Comparison of ENCODE assay signal across 30 cellular contexts in genomic region chr18:65936678-65937077, GRCh38.
A peak's percentile ranks its signal among the peaks of the same experiment; 100 is the strongest.
DNase-seq lines count a peak whose midpoint lies in the region; ATAC-seq, FAIRE-seq and TF ChIP-seq lines count a peak whose summit lies in the region.
"Had no signal": no experiment of that assay in that cellular context is flagged by ENCODE, and none has a peak within 500 bp of the region (broad histone marks: within the 10 kb centered on the region; RNA-seq: fewer than 3 reads in every experiment).

No MANE protein-coding gene starts in this region.

- peak; percentile 38 for TF ChIP-seq CTCF in LNCaP clone FGC (IDR thresholded peaks at IDR 0.05; ENCODE audit: control insufficient read depth, extremely low read depth, insufficient read depth)
- TF ChIP-seq CTCF in bronchial epithelial cell (IDR thresholded peaks at IDR 0.05; ENCODE audit: insufficient read depth, low read length, severe bottlenecking) = no peak
- peak; percentile 38 for TF ChIP-seq CTCF in retinal pigment epithelial cell (conservative IDR thresholded peaks at IDR 0.05; ENCODE audit: low read depth, low read length)

- DNase-seq in DMS53 (lab: John Stamatoyannopoulos, UW) (peak; percentile 33), DMS53 treated with DMSO at 0.1 percent for 48 hours (lab: John Stamatoyannopoulos, UW; ENCODE audit: unreplicated experiment) (no peak), LNCaP clone FGC (ENCODE audit: low read depth) (no peak), bronchial epithelial cell (ENCODE audit: low read depth) (peak; percentile 39), retinal pigment epithelial cell (ENCODE audit: low read depth) (no peak), superior temporal gyrus (ENCODE audit: extremely low spot score) (no peak)
- DNase-seq: 8988T; activated CD4-positive, alpha-beta memory T cell treated with anti-CD3 and anti-CD28 coated beads, Interleukin-2, amount 10 ng/mL, durations not matched to agents 7 days and 5 days; activated CD4-positive, alpha-beta T cell treated with anti-CD3 and anti-CD28 coated beads for 1 hour; activated CD8-positive, alpha-beta memory T cell treated with anti-CD3 and anti-CD28 coated beads, Interleukin-2, amount 50 U/mL, for 4 hours; activated naive CD4-positive, alpha-beta T cell treated with anti-CD3 and anti-CD28 coated beads for 36 hours; CD4-positive, alpha-beta T cell; dermis blood vessel endothelial cell; EL; foreskin melanocyte; GOT3; heart left ventricle; left ventricle myocardium superior; MG63; NCI-H2107; NCI-H510A; nucleus accumbens; Right ventricle myocardium superior; sigmoid colon; stimulated activated CD4-positive, alpha-beta T cell treated with anti-CD3 and anti-CD28 coated beads, Interleukin-4, amount 100 ng/mL, for 4 hours; transverse colon had no signal

- ATAC-seq in GM19397 (IDR thresholded peaks at IDR 0.05; ENCODE audit: unreplicated experiment) = no peak
- ATAC-seq in activated CD4-positive, CD25-positive, alpha-beta regulatory T cell treated with anti-CD3 and anti-CD28 coated beads, Interleukin-2, amount 50 U/mL, for 24 hours = no peak
- ATAC-seq: heart left ventricle, left ventricle myocardium superior had no signal

- H3K27me3 ChIP-seq in bronchial epithelial cell (ENCODE audit: control insufficient read depth, insufficient read depth, low read length) = no peaks in the 10 kb centered on the region
- H3K27me3 ChIP-seq: heart left ventricle, MG63, sigmoid colon, transverse colon had no signal

- no peak overlapping the region for H3K4me3 ChIP-seq in LNCaP clone FGC (ENCODE audit: low read depth, low read length)
- H3K4me3 ChIP-seq in bronchial epithelial cell (ENCODE audit: low read depth, low read length) = no peak overlapping the region
- no peak overlapping the region for H3K4me3 ChIP-seq in retinal pigment epithelial cell (ENCODE audit: low read length)
- H3K4me3 ChIP-seq: heart left ventricle, MG63, sigmoid colon, transverse colon had no signal

- FAIRE-seq in bronchial epithelial cell (lab: Jason Lieb, UNC) = no peak
- FAIRE-seq: endometrium, keratinocyte had no signal

- H3K36me3 ChIP-seq in bronchial epithelial cell (ENCODE audit: control insufficient read depth, insufficient read depth, low read length) = no peaks in the 10 kb centered on the region
- H3K36me3 ChIP-seq: heart left ventricle, MG63, sigmoid colon, transverse colon had no signal

Comparison
In these comparisons a context has a peak if more than half of its experiments do, and no peak if none do; other contexts are left out.
1. DNase-seq: peak in DMS53 (single experiment) and bronchial epithelial cell (single experiment); none in DMS53 treated with DMSO at 0.1 percent for 48 hours (single experiment), LNCaP clone FGC (single experiment), retinal pigment epithelial cell (single experiment) and superior temporal gyrus (single experiment).